In the genomic region with DNA sequence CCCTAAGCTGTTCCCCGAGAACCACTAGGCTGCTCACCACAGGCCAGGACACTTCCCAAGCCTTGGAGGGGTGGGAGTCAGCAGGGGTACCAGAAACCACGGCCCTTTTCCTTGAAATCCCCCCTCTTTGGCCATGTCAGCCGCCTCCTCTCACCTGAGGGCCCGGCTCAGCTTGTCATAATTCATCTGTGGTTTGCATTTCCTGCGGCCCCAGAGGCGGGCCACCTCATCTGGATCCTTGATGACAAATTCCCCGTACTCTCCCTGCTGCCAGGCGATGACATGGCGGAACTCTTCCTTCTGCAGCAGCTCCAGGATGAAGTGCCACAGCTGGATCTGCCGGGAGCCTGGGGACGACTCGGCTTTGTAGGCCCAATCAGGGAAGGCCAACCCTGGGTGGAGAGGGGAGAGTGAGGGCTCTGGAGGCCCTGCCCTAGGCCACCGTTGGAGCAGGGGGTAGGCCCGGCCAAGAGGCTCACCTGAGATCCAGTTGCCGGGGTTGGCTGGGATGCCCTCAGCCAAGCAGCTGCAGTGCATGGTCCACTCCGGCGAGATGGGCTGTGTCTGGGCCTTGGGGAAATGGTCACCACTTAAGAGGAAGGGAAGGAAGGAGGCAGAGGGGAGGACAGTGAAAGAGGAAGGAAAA, we compare ENCODE assay signal across 7 cellular contexts. TPM values are rescaled to one million over a fixed set of nuclear protein-coding genes. Genes with fewer than 3 reads are reported as not detected.
"Had no signal": no experiment of that assay in that cellular context is flagged by ENCODE, and none has a peak within 500 bp of the region (broad histone marks: within the 10 kb centered on the region; RNA-seq: fewer than 3 reads in every experiment).

No MANE protein-coding gene starts in this region.

RNA-seq across cellular contexts. Expression of gene ETV3L, which starts 0.5 kb away (rescaled TPM):
- total RNA-seq: activated CD8-positive, alpha-beta memory T cell treated with anti-CD3 and anti-CD28 coated beads, Interleukin-2, amount 10 ng/mL, durations not matched to agents 7 days and 5 days; activated naive CD4-positive, alpha-beta T cell treated with anti-CD3 and anti-CD28 coated beads for 36 hours; cardiac muscle cell; K562; OCI-LY7; RPMI7951 had no signal
- polyA plus RNA-seq: adipose tissue, cardiac muscle cell, K562 had no signal
